ENCODE assay signal across 17 cellular contexts in genomic region chr22:27242917-27243589, GRCh38.
A peak's percentile ranks its signal among the peaks of the same experiment; 100 is the strongest.
DNase-seq lines count a peak whose midpoint lies in the region; ATAC-seq, FAIRE-seq and TF ChIP-seq lines count a peak whose summit lies in the region.
"Had no signal": no experiment of that assay in that cellular context is flagged by ENCODE, and none has a peak within 500 bp of the region (broad histone marks: within the 10 kb centered on the region; RNA-seq: fewer than 3 reads in every experiment).

No MANE protein-coding gene starts in this region.

- no peaks in the 10 kb centered on the region for H3K79me2 ChIP-seq in GM23338 (replicated peaks; ENCODE audit: insufficient read depth)

- 22 to 57% (median 27%) methylated on average over 12 of the region's 12 CpGs for WGBS in small intestine, 3 donors

- no peak overlapping the region for H3K4me3 ChIP-seq in GM23338
- H3K4me3 ChIP-seq in small intestine (ENCODE audit: low read depth in 1 of 2, low read length in 2 of 2) = no peak overlapping the region
- H3K4me3 ChIP-seq: GM12878, PC-9 had no signal

- H3K27ac ChIP-seq in GM23338 (ENCODE audit: low read depth) (no peak overlapping the region), small intestine (ENCODE audit: low read depth in 1 of 2, low read length in 1 of 2) (no peak overlapping the region)
- H3K27ac ChIP-seq: PC-9 had no signal

- peaks cover 14% of the 10 kb centered on the region for H3K4me1 Mint-ChIP-seq in GM23338
- peaks cover 61% of the 10 kb centered on the region for H3K4me1 Mint-ChIP-seq in chondrocyte (ENCODE audit: low read depth)
- H3K4me1 Mint-ChIP-seq in mesothelial cell of epicardium = peaks cover 56% of the 10 kb centered on the region

- H3K4me2 ChIP-seq in GM23338 = no peak overlapping the region
- H3K4me2 ChIP-seq: PC-9 had no signal

- H3K9me3 ChIP-seq in small intestine (ENCODE audit: control insufficient read depth, low read depth) = no peaks in the 10 kb centered on the region

- no peaks in the 10 kb centered on the region for H3F3A ChIP-seq in GM23338 (replicated peaks; ENCODE audit: low read depth)

- H3K4me1 ChIP-seq in GM23338 (ENCODE audit: insufficient read depth) (peaks cover 3% of the 10 kb centered on the region; the same call in 1 of the 2 replicates), small intestine (ENCODE audit: control insufficient read depth in 2 of 2, insufficient read depth in 1 of 2, low read depth in 1 of 2, low read length in 1 of 2) (no peaks in the 10 kb centered on the region)

- H3K27me3 Mint-ChIP-seq in GM23338 (ENCODE audit: insufficient read depth, low read depth, poor library complexity) = peaks cover 7% of the 10 kb centered on the region
- H3K27me3 Mint-ChIP-seq in chondrocyte (ENCODE audit: low read depth) = no peaks in the 10 kb centered on the region
- H3K27me3 Mint-ChIP-seq in mesothelial cell of epicardium (ENCODE audit: low read depth) = no peaks in the 10 kb centered on the region

- H3K27me3 ChIP-seq in GM23338 (ENCODE audit: insufficient read depth) = no peaks in the 10 kb centered on the region
- H3K27me3 ChIP-seq in small intestine (ENCODE audit: control insufficient read depth in 2 of 2, insufficient read depth in 2 of 2, low read length in 2 of 2) = no peaks in the 10 kb centered on the region

- H3K9me3 Mint-ChIP-seq in GM23338 (no peaks in the 10 kb centered on the region), chondrocyte (ENCODE audit: low read depth) (no peaks in the 10 kb centered on the region), mesothelial cell of epicardium (peaks cover 4% of the 10 kb centered on the region)

- H3K36me3 ChIP-seq in GM23338 (ENCODE audit: insufficient read depth) = no peaks in the 10 kb centered on the region
- no peaks in the 10 kb centered on the region for H3K36me3 ChIP-seq in small intestine (ENCODE audit: control insufficient read depth in 2 of 2, insufficient read depth in 2 of 2, low read length in 2 of 2)

- no peak overlapping the region for H3K27ac Mint-ChIP-seq in GM23338
- H3K27ac Mint-ChIP-seq in chondrocyte (ENCODE audit: unreplicated experiment) = peak overlapping the region; percentile 83
- H3K27ac Mint-ChIP-seq in mesothelial cell of epicardium = peak overlapping the region; percentile 59

- H3K36me3 Mint-ChIP-seq in GM23338 (ENCODE audit: low read depth) (no peaks in the 10 kb centered on the region), chondrocyte (ENCODE audit: low read depth) (no peaks in the 10 kb centered on the region), mesothelial cell of epicardium (peaks cover 1% of the 10 kb centered on the region)

- no peak for FAIRE-seq in small intestine (lab: Jason Lieb, UNC)
- FAIRE-seq: GM12878, GM18507 had no signal

- H3K4me3 Mint-ChIP-seq in GM23338 (no peak overlapping the region), chondrocyte (ENCODE audit: unreplicated experiment) (no peak overlapping the region), mesothelial cell of epicardium (no peak overlapping the region)

- DNase-seq in GM23338 (ENCODE audit: low spot score) = no peak
- DNase-seq in chondrocyte (ENCODE audit: low spot score) = no peak
- DNase-seq in mesothelial cell of epicardium (ENCODE audit: low spot score in 2 of 2, unreplicated experiment in 2 of 2) = no peak
- peak; percentile 66 for DNase-seq in small intestine
- DNase-seq in midbrain (lab: John Stamatoyannopoulos, UW) = no peak
- DNase-seq in GM20000 (ENCODE audit: low spot score) = no peak
- DNase-seq: AML-193, MM.1S, NCI-H1105 treated with DMSO at 0.1 percent for 48 hours, NCI-H1930, NCI-H2171, NCI-H748 treated with DMSO at 0.1 percent for 48 hours, PC-9 had no signal

- TF ChIP-seq CTCF in GM23338 (conservative IDR thresholded peaks at IDR 0.05; ENCODE audit: low read depth in 2 of 2) (no peak), chondrocyte (IDR thresholded peaks at IDR 0.05) (no peak), mesothelial cell of epicardium (IDR thresholded peaks at IDR 0.05; ENCODE audit: unreplicated experiment) (no peak), GM20000 (IDR thresholded peaks at IDR 0.05; ENCODE audit: extremely low read depth, missing control alignments) (no peak)

- H3K9me2 ChIP-seq in GM23338 (ENCODE audit: insufficient read depth) = no peaks in the 10 kb centered on the region

- no peak overlapping the region for H2AFZ ChIP-seq in GM23338
- H2AFZ ChIP-seq: PC-9 had no signal

- ATAC-seq in GM23338 (peak; percentile 60; the same call in 2 of the 3 replicates), HG02588 (IDR thresholded peaks at IDR 0.05; ENCODE audit: unreplicated experiment) (no peak)
- ATAC-seq: GM12878, HCT116 had no signal

- no peaks in the 10 kb centered on the region for H4K20me1 ChIP-seq in GM23338 (replicated peaks; ENCODE audit: insufficient read depth)

TF ChIP-seq in GM23338, 12 proteins besides CTCF, POLR2A, EP300 and RAD21 (continues in another document):
- TF ChIP-seq REST (IDR thresholded peaks at IDR 0.05; ENCODE audit: unreplicated experiment) (no peak), POLR2AphosphoS5 (IDR thresholded peaks at IDR 0.05; ENCODE audit: low read depth) (no peak), ETS1 (IDR thresholded peaks at IDR 0.05) (no peak), ZNF114 (CRISPR knock-in tag; IDR thresholded peaks at IDR 0.05) (no peak), CREB1 (CRISPR knock-in tag; IDR thresholded peaks at IDR 0.05; ENCODE audit: low read depth) (no peak), JUNB (IDR thresholded peaks at IDR 0.05; ENCODE audit: unreplicated experiment) (no peak), NANOG (IDR thresholded peaks at IDR 0.05; ENCODE audit: borderline replicate concordance) (no peak), STAT1 (IDR thresholded peaks at IDR 0.05; ENCODE audit: unreplicated experiment) (no peak)
